In genomic region chr14:94975366-94975765, GRCh38 we compare ENCODE assay signal across 18 cellular contexts.
DNase-seq lines count a peak whose midpoint lies in the region; ATAC-seq, FAIRE-seq and TF ChIP-seq lines count a peak whose summit lies in the region.
"Had no signal": no experiment of that assay in that cellular context is flagged by ENCODE, and none has a peak within 500 bp of the region (broad histone marks: within the 10 kb centered on the region; RNA-seq: fewer than 3 reads in every experiment).

No MANE protein-coding gene starts in this region.

- H3K36me3 ChIP-seq in ACC112 (ENCODE audit: insufficient read depth, low read length) (no peaks in the 10 kb centered on the region), endothelial cell of umbilical vein (ENCODE audit: control insufficient read depth in 2 of 2, extremely low read depth in 1 of 2, insufficient read depth in 2 of 2, low read length in 2 of 2) (no peaks in the 10 kb centered on the region), stomach (no peaks in the 10 kb centered on the region)
- H3K36me3 ChIP-seq: SJCRH30 had no signal

- no peak for TF ChIP-seq CTCF in endothelial cell of umbilical vein (IDR thresholded peaks at IDR 0.05; ENCODE audit: extremely low read depth in 1 of 2, insufficient read depth in 1 of 2, low read depth in 1 of 2, low read length in 2 of 2)
- TF ChIP-seq CTCF in stomach (IDR thresholded peaks at IDR 0.05) = no peak

- peaks cover 22% of the 10 kb centered on the region for H3K4me1 ChIP-seq in ACC112 (ENCODE audit: control insufficient read depth, insufficient read depth, low read length, unreplicated experiment)
- H3K4me1 ChIP-seq in endothelial cell of umbilical vein (ENCODE audit: control insufficient read depth, extremely low read depth, insufficient read depth, low read length) = no peaks in the 10 kb centered on the region
- peaks cover 9 to 35% (median 20%) of the 10 kb centered on the region in 4 donors for H3K4me1 ChIP-seq in stomach
- H3K4me1 ChIP-seq: Caco-2, SJCRH30 had no signal

- no peaks in the 10 kb centered on the region for H3K79me2 ChIP-seq in ACC112 (ENCODE audit: control insufficient read depth, insufficient read depth, low read length, unreplicated experiment)
- no peaks in the 10 kb centered on the region for H3K79me2 ChIP-seq in endothelial cell of umbilical vein (ENCODE audit: control insufficient read depth, insufficient read depth, low read length)

- 50 to 72% (median 67%) methylated on average over 1 of the region's 1 CpG for WGBS in stomach, 5 donors

- TF ChIP-seq EP300 in stomach (IDR thresholded peaks at IDR 0.05) = no peak

- H3K4me3 ChIP-seq in ACC112 (ENCODE audit: low read depth, low read length) (no peak overlapping the region), endothelial cell of umbilical vein (replicated peaks in 1 of 3; ENCODE audit: insufficient read depth in 1 of 3, low read depth in 1 of 3, low read length in 3 of 3) (no peak overlapping the region), stomach (no peak overlapping the region)
- H3K4me3 ChIP-seq: PC-9, SJCRH30 had no signal

- ATAC-seq in GM19397 (IDR thresholded peaks at IDR 0.05; ENCODE audit: unreplicated experiment) (no peak), HG03442 (IDR thresholded peaks at IDR 0.05; ENCODE audit: unreplicated experiment) (no peak)

- no peak overlapping the region for H3K9ac ChIP-seq in endothelial cell of umbilical vein (replicated peaks; ENCODE audit: extremely low read depth, insufficient read depth, low read length)

- H2AFZ ChIP-seq in ACC112 (ENCODE audit: low read length, unreplicated experiment) (peak overlapping the region; percentile 11), endothelial cell of umbilical vein (ENCODE audit: low read depth, low read length) (no peak overlapping the region)
- H2AFZ ChIP-seq: PC-9 had no signal

- H3K27me3 ChIP-seq in ACC112 (ENCODE audit: insufficient read depth, low read length) (peaks cover 12% of the 10 kb centered on the region), endothelial cell of umbilical vein (ENCODE audit: control insufficient read depth in 2 of 2, insufficient read depth in 2 of 2, low read length in 2 of 2) (no peaks in the 10 kb centered on the region), stomach (no peaks in the 10 kb centered on the region)
- H3K27me3 ChIP-seq: SJCRH30 had no signal

- POLR2A ChIA-PET in endothelial cell of umbilical vein (lab: Charles Lee) = no interaction called here

- DNase-seq in RKO (ENCODE audit: low spot score) = peak; percentile 7
- DNase-seq in endothelial cell of umbilical vein (ENCODE audit: low read depth, low spot score) = peak; percentile 2
- no peak for DNase-seq in stomach
- no peak for DNase-seq in activated naive CD4-positive, alpha-beta T cell treated with Interleukin-2 at 50 U/mL for 16 hours
- DNase-seq in stimulated activated CD4-positive, alpha-beta T cell treated with anti-CD3 and anti-CD28 coated beads, Interleukin-2, amount 100 ng/mL, for 48 hours = no peak
- DNase-seq: 8988T; Caco-2; CD4-positive, alpha-beta T cell; GDM1; GOT3; KG1; NCI-H2107; NCI-H345; PC-9 had no signal

- no peaks in the 10 kb centered on the region for H4K20me1 ChIP-seq in endothelial cell of umbilical vein (replicated peaks; ENCODE audit: control insufficient read depth, extremely low read depth, insufficient read depth, low read length)

- no peak overlapping the region for H3K4me2 ChIP-seq in endothelial cell of umbilical vein (ENCODE audit: insufficient read depth, low read length)
- H3K4me2 ChIP-seq: PC-9 had no signal

- BruUV-seq in endothelial cell of umbilical vein (replicated peaks; lab: Mats Ljungman, UMichigan) = no TSS peak

- intact Hi-C loops in endothelial cell of umbilical vein (cut with micrococcal nuclease) (no loop called here), stomach (cut with DNase I; ENCODE audit: low total_unique reads) (no loop called here)

- TF ChIP-seq POLR2A in endothelial cell of umbilical vein (IDR thresholded peaks at IDR 0.05; ENCODE audit: low read depth, low read length) = no peak
- TF ChIP-seq POLR2A in stomach (IDR thresholded peaks at IDR 0.05) = no peak

- dilution Hi-C loops in endothelial cell of umbilical vein (cut with MboI; ENCODE audit: extremely low pct_ligation_motif_present, low sequenced_read_pairs) = no loop called here

- CTCF ChIA-PET in endothelial cell of umbilical vein (lab: Charles Lee) = no interaction called here

- H3K9me3 ChIP-seq in endothelial cell of umbilical vein (replicated peaks; ENCODE audit: control insufficient read depth, insufficient read depth, low read length) (no peaks in the 10 kb centered on the region), stomach (peaks cover 0 to 9% (median 0%) of the 10 kb centered on the region in 4 donors)
- H3K9me3 ChIP-seq: Caco-2 had no signal

- H3K9me1 ChIP-seq in endothelial cell of umbilical vein (replicated peaks; ENCODE audit: control insufficient read depth, extremely low read depth, insufficient read depth, low read length) = no peaks in the 10 kb centered on the region

- peak; percentile 28 for FAIRE-seq in endothelial cell of umbilical vein (lab: Jason Lieb, UNC)

- H3K27ac ChIP-seq in ACC112 (ENCODE audit: low read depth, low read length) (peak overlapping the region; percentile 13; the same call in 1 of the 2 replicates), endothelial cell of umbilical vein (ENCODE audit: insufficient read depth, low read depth, low read length) (no peak overlapping the region), stomach (peak overlapping the region in 4 of 5 donors; percentile 61 to 77 (median 68))
- H3K27ac ChIP-seq: PC-9, SJCRH30 had no signal

TF ChIP-seq in endothelial cell of umbilical vein, 7 proteins besides CTCF, POLR2A, EP300 and RAD21:
- TF ChIP-seq EZH2 (IDR thresholded peaks at IDR 0.05; ENCODE audit: borderline replicate concordance, low read depth, low read length, severe bottlenecking) (no peak), FOS (IDR thresholded peaks at IDR 0.05; ENCODE audit: borderline replicate concordance, insufficient read depth, low read length) (peak; percentile 21)

Comparison
In these comparisons a context has a peak if more than half of its experiments do, and no peak if none do; other contexts are left out.
1. DNase-seq: peak in RKO (single experiment) and endothelial cell of umbilical vein (single experiment); none in stomach (single experiment), activated naive CD4-positive, alpha-beta T cell treated with Interleukin-2 at 50 U/mL for 16 hours (single experiment) and stimulated activated CD4-positive, alpha-beta T cell treated with anti-CD3 and anti-CD28 coated beads, Interleukin-2, amount 100 ng/mL, for 48 hours (0 of 2).